In the genomic region with DNA sequence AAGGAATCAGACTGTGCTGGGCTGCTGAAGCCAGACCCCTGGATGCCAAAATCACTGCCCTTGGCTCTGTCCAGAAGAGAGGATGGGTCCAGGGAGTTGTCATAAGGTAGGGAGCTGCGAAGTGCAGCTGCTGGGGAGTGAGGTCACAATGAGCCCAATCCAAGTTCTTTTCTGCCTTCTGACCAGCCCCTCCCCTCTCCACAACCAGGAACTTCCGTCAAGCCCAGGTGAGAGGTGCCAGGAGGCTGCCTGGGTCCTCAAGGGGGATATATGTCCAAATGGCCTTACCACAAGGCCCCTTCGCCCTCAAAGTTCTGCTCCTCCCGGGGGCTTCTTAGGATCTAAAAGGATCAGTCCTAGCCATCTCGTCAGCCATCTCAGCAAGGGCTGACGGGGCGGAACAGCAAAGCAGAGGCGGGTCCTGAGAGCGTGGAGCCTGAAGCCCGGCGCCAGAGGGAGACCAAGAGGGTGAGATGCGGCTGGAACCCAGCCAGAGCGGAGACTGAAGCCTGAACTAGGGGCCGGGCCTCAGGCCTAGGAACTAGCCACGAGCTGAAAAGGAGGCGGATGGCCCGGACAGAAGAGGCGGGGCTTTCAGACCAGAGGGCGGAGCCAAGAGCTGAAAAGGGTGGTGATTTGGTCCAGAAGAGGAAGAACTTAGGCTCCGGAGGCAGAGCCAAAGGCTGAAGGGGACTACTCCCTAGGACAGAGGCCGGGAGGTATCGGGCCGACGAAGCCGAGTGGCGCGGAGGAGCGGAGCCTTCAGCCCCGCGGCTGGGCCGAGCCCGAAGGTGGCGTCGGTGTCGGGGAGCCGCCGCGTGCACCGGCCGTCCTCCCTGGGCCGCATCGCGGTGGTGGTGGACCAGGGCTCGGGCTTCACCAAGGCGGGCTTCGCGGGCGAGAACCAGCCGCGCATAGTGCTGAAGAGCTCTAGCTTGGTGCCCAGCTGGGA, we compare ENCODE assay signal across 8 cellular contexts. TPM values are rescaled to one million over a fixed set of nuclear protein-coding genes. Genes with fewer than 3 reads are reported as not detected.
DNase-seq lines count a peak whose midpoint lies in the region; ATAC-seq and TF ChIP-seq lines count a peak whose summit lies in the region.

A gene (plus strand): TSS at position 651 of the 952 bp plus-strand sequence. CDS start 555 bp downstream, outside the sequence.

- peaks cover 37% of the 10 kb centered on the region for H3K4me1 Mint-ChIP-seq in activated CD8-positive, alpha-beta T cell treated with anti-CD3 and anti-CD28 coated beads for 36 hours (ENCODE audit: low read depth)

- H3K4me3 ChIP-seq in AG04450 (ENCODE audit: low read depth, low read length) = peak within 1 kb of the TSS; percentile 61
- H3K4me3 ChIP-seq in right lobe of liver = peak within 1 kb of the TSS; percentile 52 to 60 (median 55)

- intact Hi-C loops in activated CD8-positive, alpha-beta T cell treated with anti-CD3 and anti-CD28 coated beads for 36 hours (cut with micrococcal nuclease) = loop anchor here (5.0 kb wide), 2 partner anchors 66 to 209 kb away; a partner anchor contains a TSS
- intact Hi-C loops in right lobe of liver (cut with DNase I) = no loop called here

- no peaks in the 10 kb centered on the region for H3K27me3 Mint-ChIP-seq in activated CD8-positive, alpha-beta T cell treated with anti-CD3 and anti-CD28 coated beads for 36 hours

- no peaks in the 10 kb centered on the region for H3K27me3 ChIP-seq in AG04450 (ENCODE audit: control insufficient read depth, insufficient read depth, low read length)
- no peaks in the 10 kb centered on the region for H3K27me3 ChIP-seq in right lobe of liver

- TF ChIP-seq CTCF in AG04450 (IDR thresholded peaks at IDR 0.05; ENCODE audit: low read depth, low read length) = peak; percentile 52
- TF ChIP-seq CTCF in activated CD8-positive, alpha-beta T cell treated with anti-CD3 and anti-CD28 coated beads for 36 hours (IDR thresholded peaks at IDR 0.05) = no peak
- peak; percentile 12 to 30 (median 24) for TF ChIP-seq CTCF in right lobe of liver (IDR thresholded peaks at IDR 0.05)

- WGBS in right lobe of liver (ENCODE audit: insufficient coverage, low coverage, low lambda C conversion rate, missing lambda C conversion rate) = 7% methylated on average over 9 of the region's 50 CpGs

- peak within 1 kb of the TSS; percentile 83 for H3K4me3 Mint-ChIP-seq in activated CD8-positive, alpha-beta T cell treated with anti-CD3 and anti-CD28 coated beads for 36 hours

- H3K36me3 ChIP-seq in right lobe of liver = peaks cover 0 to 1% (median 0%) of the 10 kb centered on the region in 4 donors

- H3K27ac ChIP-seq in AG04450 (ENCODE audit: low read depth, low read length) = peak within 1 kb of the TSS; percentile 62
- H3K27ac ChIP-seq in right lobe of liver = peak within 1 kb of the TSS; percentile 39 to 72 (median 53)

- H3K9me3 Mint-ChIP-seq in activated CD8-positive, alpha-beta T cell treated with anti-CD3 and anti-CD28 coated beads for 36 hours = no peaks in the 10 kb centered on the region

- CTCF ChIA-PET in AG04450 (lab: Charles Lee) = interaction anchor here (1.2 to 1.8 kb wide), 5 partner anchors 13 to 464 kb away, joined by 3 to 7 read pairs (median 4); no protein-coding TSS in a partner anchor
- CTCF ChIA-PET in activated CD8-positive, alpha-beta T cell treated with anti-CD3 and anti-CD28 coated beads for 36 hours (lab: Charles Lee) = interaction anchor here (0.7 to 5.3 kb wide), 19 partner anchors 9 to 266 kb away, joined by 3 to 71 read pairs (median 7); a partner anchor contains a TSS

- peaks cover 10% of the 10 kb centered on the region for H3K36me3 Mint-ChIP-seq in activated CD8-positive, alpha-beta T cell treated with anti-CD3 and anti-CD28 coated beads for 36 hours (ENCODE audit: low read depth)

- no peaks in the 10 kb centered on the region for H3K9me3 ChIP-seq in AG04450 (ENCODE audit: control insufficient read depth, insufficient read depth, low read length)
- H3K9me3 ChIP-seq in right lobe of liver = no peaks in the 10 kb centered on the region

- POLR2A ChIA-PET in AG04450 (lab: Yijun Ruan, JAX) = interaction anchor here (0.6 to 2.2 kb wide), 5 partner anchors 13 to 696 kb away, joined by 3 to 10 read pairs (median 4); a partner anchor contains a TSS
- POLR2A ChIA-PET in activated CD8-positive, alpha-beta T cell treated with anti-CD3 and anti-CD28 coated beads for 36 hours (lab: Charles Lee) = interaction anchor here (0.8 to 15.4 kb wide), 10 partner anchors 9 to 223 kb away, joined by 3 to 262 read pairs (median 7); a partner anchor contains a TSS

- DNase-seq in AG04450 (ENCODE audit: low read depth, low spot score) (peak; percentile 95), NCI-H526 (lab: John Stamatoyannopoulos, UW) (peak; percentile 83 to 92), ecto neural progenitor cell (ENCODE audit: low spot score) (peak; percentile 91), right lobe of liver (peak; percentile 95 to 97 (median 95))
- DNase-seq in activated CD8-positive, alpha-beta T cell treated with anti-CD3 and anti-CD28 coated beads for 36 hours = peak; percentile 93
- peak; percentile 85 for DNase-seq in stimulated activated CD4-positive, alpha-beta T cell treated with anti-CD3 and anti-CD28 coated beads, Interleukin-4, amount 100 ng/mL, for 24 hours

- peak within 1 kb of the TSS; percentile 90 for H3K27ac Mint-ChIP-seq in activated CD8-positive, alpha-beta T cell treated with anti-CD3 and anti-CD28 coated beads for 36 hours

- peak; percentile 83 for TF ChIP-seq POLR2A in right lobe of liver (IDR thresholded peaks at IDR 0.05)

- H3K4me1 ChIP-seq in right lobe of liver = peaks cover 0 to 22% (median 7%) of the 10 kb centered on the region in 4 donors

- ATAC-seq in GM18867 (IDR thresholded peaks at IDR 0.05; ENCODE audit: unreplicated experiment) = peak; percentile 65
- ATAC-seq in HG03108 (IDR thresholded peaks at IDR 0.05; ENCODE audit: unreplicated experiment) = peak; percentile 61
- peak; percentile 70 for ATAC-seq in activated CD8-positive, alpha-beta T cell treated with anti-CD3 and anti-CD28 coated beads for 36 hours
- peak; percentile 77 to 82 (median 79) for ATAC-seq in right lobe of liver

RNA-seq across cellular contexts. Expression of the gene that starts here (rescaled TPM):
- polyA plus RNA-seq in AG04450 (2011; rRNA removed) = 0.31 and 0.41 TPM in 2 replicates
- 0.48 and 0.60 TPM in 2 replicates for polyA minus RNA-seq in AG04450 (2011; rRNA and poly(A)+ RNA removed)
- 1 to 10 TPM; 2.4 TPM for total RNA-seq in activated CD8-positive, alpha-beta T cell treated with anti-CD3 and anti-CD28 coated beads for 36 hours
- total RNA-seq in right lobe of liver = 1 to 10 TPM in 1 of 6 experiments, under 1 TPM in 4, not detected in 1; 0.20 to 1.1 (median 0.56) TPM

Comparison
In these comparisons a context has a peak if more than half of its experiments do, and no peak if none do; other contexts are left out.
1. Peak in every context shown above with its lines: DNase-seq, ATAC-seq, H3K4me3 ChIP-seq and H3K27ac ChIP-seq.
2. Peak in DNase-seq, H3K4me3 ChIP-seq and H3K27ac ChIP-seq in AG04450; RNA of the gene not detected or under 1 TPM.